In the genomic region with DNA sequence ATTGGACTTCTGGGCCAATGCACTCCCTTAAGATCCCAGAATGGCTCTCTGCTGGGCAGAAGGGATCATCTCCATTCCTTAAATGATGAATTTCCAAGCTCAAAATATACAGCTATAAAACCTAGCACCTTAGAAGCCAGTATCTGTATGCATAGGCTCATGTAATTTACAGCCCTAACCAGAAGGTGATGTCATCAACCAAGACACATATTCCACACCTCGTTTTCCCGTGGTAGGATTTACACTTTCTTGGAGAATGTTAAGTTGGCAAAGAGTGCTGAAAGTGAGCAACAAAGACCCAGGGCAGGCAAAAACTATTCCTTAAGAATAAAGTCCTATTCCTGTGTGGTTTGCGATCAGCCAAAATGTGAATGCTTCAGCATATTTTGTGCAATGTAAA, we compare ENCODE assay signal across 17 cellular contexts.
"Had no signal": no experiment of that assay in that cellular context is flagged by ENCODE, and none has a peak within 500 bp of the region (broad histone marks: within the 10 kb centered on the region; RNA-seq: fewer than 3 reads in every experiment).

No MANE protein-coding gene starts in this region.

- H3K27me3 ChIP-seq: right atrium auricular region, suprapubic skin, thyroid gland, uterus had no signal

- H3K9me3 ChIP-seq: right atrium auricular region, suprapubic skin, thyroid gland, uterus had no signal

- FAIRE-seq: endothelial cell of umbilical vein, frontal cortex had no signal

- H3K36me3 ChIP-seq: right atrium auricular region, suprapubic skin, thyroid gland, uterus had no signal

- H3K4me1 ChIP-seq: right atrium auricular region, suprapubic skin, thyroid gland, uterus had no signal

- DNase-seq: effector CD4-positive, alpha-beta T cell; endodermal cell; islet precursor cell; natural killer cell; posterior cingulate gyrus; stimulated activated CD4-positive, alpha-beta T cell treated with anti-CD3 and anti-CD28 coated beads, Interleukin-4, amount 100 ng/mL, for 1 hour; stimulated activated CD8-positive, alpha-beta memory T cell treated with anti-CD3 and anti-CD28 coated beads, Interleukin-4, amount 100 ng/mL, for 48 hours; stimulated activated naive CD8-positive, alpha-beta T cell treated with anti-CD3 and anti-CD28 coated beads, Interleukin-15, Interleukin-2, amounts not matched to agents 100 U/mL and 50 U/mL, for 24 hours; thyroid gland; uterus had no signal

- H3K27ac ChIP-seq: coronary artery, right atrium auricular region, suprapubic skin, thyroid gland, uterus had no signal

- ATAC-seq: left lobe of liver; natural killer cell; stimulated activated effector memory CD8-positive, alpha-beta T cell treated with anti-CD3 and anti-CD28 coated beads, Interleukin-12 subunit alpha, Interleukin-12 subunit beta, amount 100 ng/mL, for 72 hours; stimulated activated naive CD8-positive, alpha-beta T cell treated with anti-CD3 and anti-CD28 coated beads, Interleukin-15, Interleukin-2, amounts not matched to agents 100 U/mL and 50 U/mL, for 24 hours had no signal

- H3K4me3 ChIP-seq: coronary artery, right atrium auricular region, suprapubic skin, thyroid gland, uterus had no signal
